ENCODE assay signal across 9 cellular contexts in the genomic region with DNA sequence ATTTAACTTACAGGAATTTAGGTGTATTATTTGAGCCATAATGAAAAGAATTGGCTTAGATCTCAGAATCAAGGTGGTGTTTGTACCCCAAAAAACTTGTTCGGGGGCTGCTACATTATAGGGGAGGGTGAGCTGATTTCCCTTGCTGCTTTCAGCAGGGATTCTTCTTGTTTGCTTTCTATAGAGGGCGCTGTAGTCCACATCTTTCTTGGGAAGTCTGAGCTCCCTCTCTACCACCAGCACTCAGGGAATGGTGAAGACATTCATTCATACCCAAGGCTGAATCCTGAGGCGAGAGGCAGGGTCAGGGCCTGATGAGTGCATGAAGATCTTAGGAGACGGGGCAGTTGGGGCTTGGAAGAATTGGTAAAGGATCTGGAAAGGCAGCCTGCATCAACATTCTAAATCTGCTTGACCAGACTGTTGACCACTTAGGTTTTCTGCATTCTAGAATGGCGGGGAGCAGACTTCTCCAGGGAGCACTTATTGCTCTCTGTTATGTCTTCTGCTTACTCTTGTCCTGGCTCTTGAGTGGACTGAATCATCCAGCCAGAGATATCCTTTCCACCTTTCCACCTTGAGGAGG. TPM values are rescaled to one million over a fixed set of nuclear protein-coding genes. Genes with fewer than 3 reads are reported as not detected.
DNase-seq lines count a peak whose midpoint lies in the region; ATAC-seq, FAIRE-seq and TF ChIP-seq lines count a peak whose summit lies in the region.
"Had no signal": no experiment of that assay in that cellular context is flagged by ENCODE, and none has a peak within 500 bp of the region (broad histone marks: within the 10 kb centered on the region; RNA-seq: fewer than 3 reads in every experiment).

No MANE protein-coding gene starts in this region.

- no peaks in the 10 kb centered on the region for H4K20me1 ChIP-seq in MM.1S (ENCODE audit: insufficient read depth, low read length)
- no peaks in the 10 kb centered on the region for H4K20me1 ChIP-seq in HepG2 (ENCODE audit: insufficient read depth, low read length)

- TF ChIP-seq EP300 in HepG2 (IDR thresholded peaks at IDR 0.05; ENCODE audit: low read depth in 2 of 2, low read length in 2 of 2) (no peak), HepG2 (CRISPR knock-in tag; IDR thresholded peaks at IDR 0.05; ENCODE audit: borderline replicate concordance) (no peak)

- in situ Hi-C loops in HepG2 (cut with HindIII; ENCODE audit: extremely low pct_ligation_motif_present, low pct_unique_long_range_greater_than_20kb): no loop called here

- 68% methylated on average over 4 of the region's 5 CpGs for WGBS in HepG2 (ENCODE audit: low lambda C conversion rate)

- DNase-seq in GM04504 (ENCODE audit: low read depth) (peak; percentile 8), MM.1S (peak; percentile 34), HepG2 (ENCODE audit: low spot score) (peak; percentile 30), substantia nigra (lab: John Stamatoyannopoulos, UW) (no peak), HK-2 (ENCODE audit: unreplicated experiment) (no peak)
- no peak for DNase-seq in activated CD4-positive, alpha-beta T cell treated with anti-CD3 and anti-CD28 coated beads, Interleukin-2, amount 10 ng/mL, durations not matched to agents 7 days and 5 days
- no peak for DNase-seq in activated naive CD4-positive, alpha-beta T cell treated with anti-CD3 and anti-CD28 coated beads, Interleukin-2, amount 50 U/mL, for 72 hours (ENCODE audit: low spot score in 2 of 2)

- no peak for TF ChIP-seq POLR2A in HepG2 (IDR thresholded peaks at IDR 0.05; ENCODE audit: insufficient read depth in 1 of 2, low read depth in 2 of 2, low read length in 2 of 2)

- no peaks in the 10 kb centered on the region for H3K27me3 Mint-ChIP-seq in activated CD4-positive, alpha-beta T cell treated with anti-CD3 and anti-CD28 coated beads, Interleukin-2, amount 10 ng/mL, durations not matched to agents 7 days and 5 days

- H2AFZ ChIP-seq in MM.1S (ENCODE audit: low read length) (no peak overlapping the region), HepG2 (ENCODE audit: low read length) (no peak overlapping the region)

- H3K4me1 ChIP-seq in MM.1S (ENCODE audit: low read length) (peaks cover 22% of the 10 kb centered on the region), HepG2 (ENCODE audit: insufficient read depth, low read length) (no peaks in the 10 kb centered on the region)

- no peak for FAIRE-seq in HepG2 (lab: Jason Lieb, UNC)

- no peaks in the 10 kb centered on the region for H3K4me1 Mint-ChIP-seq in activated CD4-positive, alpha-beta T cell treated with anti-CD3 and anti-CD28 coated beads, Interleukin-2, amount 10 ng/mL, durations not matched to agents 7 days and 5 days

- H3K9me2 ChIP-seq in MM.1S (replicated peaks; ENCODE audit: insufficient read depth, low read length): no peaks in the 10 kb centered on the region

- no peaks in the 10 kb centered on the region for H3K9me3 Mint-ChIP-seq in activated CD4-positive, alpha-beta T cell treated with anti-CD3 and anti-CD28 coated beads, Interleukin-2, amount 10 ng/mL, durations not matched to agents 7 days and 5 days
- no peaks in the 10 kb centered on the region for H3K9me3 Mint-ChIP-seq in activated naive CD4-positive, alpha-beta T cell treated with anti-CD3 and anti-CD28 coated beads, Interleukin-2, amount 50 U/mL, for 72 hours

- H3K4me3 Mint-ChIP-seq in activated CD4-positive, alpha-beta T cell treated with anti-CD3 and anti-CD28 coated beads, Interleukin-2, amount 10 ng/mL, durations not matched to agents 7 days and 5 days: no peak overlapping the region

- POLR2A ChIA-PET in HepG2 (lab: Yijun Ruan, JAX): no interaction called here
- POLR2A ChIA-PET in activated CD4-positive, alpha-beta T cell treated with anti-CD3 and anti-CD28 coated beads, Interleukin-2, amount 10 ng/mL, durations not matched to agents 7 days and 5 days (lab: Charles Lee): no interaction called here

- CTCF ChIA-PET in HepG2 (lab: Yijun Ruan, JAX; ENCODE audit: low intra/inter-chr PET ratio, low total read pairs): interaction anchor here (1.1 to 1.8 kb wide), 2 partner anchors 270 to 302 kb away, joined by 3 to 4 read pairs; no protein-coding TSS in a partner anchor
- CTCF ChIA-PET in activated CD4-positive, alpha-beta T cell treated with anti-CD3 and anti-CD28 coated beads, Interleukin-2, amount 10 ng/mL, durations not matched to agents 7 days and 5 days (lab: Charles Lee): interaction anchor here (1.5 kb wide), 1 partner anchor 9 kb away, joined by 5 read pairs; no protein-coding TSS in a partner anchor

- H3K79me2 ChIP-seq in MM.1S (ENCODE audit: low read length): no peaks in the 10 kb centered on the region
- H3K79me2 ChIP-seq in HepG2 (ENCODE audit: insufficient read depth, low read length): no peaks in the 10 kb centered on the region

- intact Hi-C loops in HepG2 (cut with micrococcal nuclease; ENCODE audit: unreplicated experiment): no loop called here

- no peak for TF ChIP-seq RAD21 in HepG2 (CRISPR knock-in tag; IDR thresholded peaks at IDR 0.05)

- H3K27ac ChIP-seq in MM.1S (ENCODE audit: low read length): no peak overlapping the region
- H3K27ac ChIP-seq in HepG2 (ENCODE audit: extremely low read length, insufficient read depth, low read length): no peak overlapping the region
- no peak overlapping the region for H3K27ac ChIP-seq in substantia nigra (ENCODE audit: low read depth, low read length, poor library complexity, severe bottlenecking)

- H3K27ac Mint-ChIP-seq in activated CD4-positive, alpha-beta T cell treated with anti-CD3 and anti-CD28 coated beads, Interleukin-2, amount 10 ng/mL, durations not matched to agents 7 days and 5 days: no peak overlapping the region
- H3K27ac Mint-ChIP-seq in activated naive CD4-positive, alpha-beta T cell treated with anti-CD3 and anti-CD28 coated beads, Interleukin-2, amount 50 U/mL, for 72 hours: no peak overlapping the region

- H3K4me3 ChIP-seq in MM.1S (ENCODE audit: low read length): no peak overlapping the region
- no peak overlapping the region for H3K4me3 ChIP-seq in WI38 (ENCODE audit: low read depth, low read length)
- no peak overlapping the region for H3K4me3 ChIP-seq in HepG2 (replicated peaks in 1 of 3; ENCODE audit: insufficient read depth in 1 of 3, low read depth in 2 of 3, low read length in 3 of 3)

- no TSS peak for BruUV-seq in HepG2 (replicated peaks; lab: Mats Ljungman, UMichigan)

- no peaks in the 10 kb centered on the region for H3K36me3 Mint-ChIP-seq in activated CD4-positive, alpha-beta T cell treated with anti-CD3 and anti-CD28 coated beads, Interleukin-2, amount 10 ng/mL, durations not matched to agents 7 days and 5 days (ENCODE audit: low read depth)
- no peaks in the 10 kb centered on the region for H3K36me3 Mint-ChIP-seq in activated naive CD4-positive, alpha-beta T cell treated with anti-CD3 and anti-CD28 coated beads, Interleukin-2, amount 50 U/mL, for 72 hours

- H3F3A ChIP-seq in MM.1S (ENCODE audit: insufficient read depth, low read length): no peaks in the 10 kb centered on the region

- H3K9me3 ChIP-seq in MM.1S (replicated peaks; ENCODE audit: insufficient read depth, low read length) (no peaks in the 10 kb centered on the region), HepG2 (ENCODE audit: low read length) (no peaks in the 10 kb centered on the region)

- H3K4me2 ChIP-seq in MM.1S (ENCODE audit: low read depth, low read length) (no peak overlapping the region), HepG2 (ENCODE audit: low read depth, low read length) (no peak overlapping the region)

- ATAC-seq in HepG2: peak; percentile 72
- no peak for ATAC-seq in activated naive CD4-positive, alpha-beta T cell treated with anti-CD3 and anti-CD28 coated beads, Interleukin-2, amount 50 U/mL, for 72 hours

- H3K27me3 ChIP-seq in MM.1S (replicated peaks; ENCODE audit: insufficient read depth, low read length) (no peaks in the 10 kb centered on the region), HepG2 (ENCODE audit: control insufficient read depth in 1 of 2, insufficient read depth in 2 of 2, low read length in 2 of 2) (no peaks in the 10 kb centered on the region)

- H3K9ac ChIP-seq in MM.1S (ENCODE audit: low read length): no peak overlapping the region
- no peak overlapping the region for H3K9ac ChIP-seq in HepG2 (ENCODE audit: insufficient read depth, low read depth, low read length)

- no peaks in the 10 kb centered on the region for H3K36me3 ChIP-seq in MM.1S (replicated peaks; ENCODE audit: insufficient read depth, low read length)
- H3K36me3 ChIP-seq in HepG2 (replicated peaks in 1 of 2; ENCODE audit: control insufficient read depth in 1 of 2, insufficient read depth in 2 of 2, low read length in 2 of 2): peaks cover 22 to 79% of the 10 kb centered on the region in 2 experiments

- TF ChIP-seq CTCF in MM.1S (IDR thresholded peaks at IDR 0.05; ENCODE audit: low read length) (peak; percentile 70), WI38 (IDR thresholded peaks at IDR 0.05; ENCODE audit: low read depth, low read length) (0 out of 2 replicates have a peak, but pooled peaks have one; percentile 33), HepG2 (CRISPR knock-in tag; IDR thresholded peaks at IDR 0.05) (peak; percentile 70)

RNA-seq across cellular contexts. Expression of a gene that starts 18.9 kb away (rescaled TPM):
- total RNA-seq in HepG2 (2016; rRNA removed; fragmentation: Illumina TruSeq; extraction: Trizol): not detected in 2 replicates
- total RNA-seq in HepG2 (2016; cell fraction: cytosol; rRNA removed; fragmentation: Illumina TruSeq; extraction: Trizol; ENCODE audit: low read depth): not detected in 2 replicates
- not detected in 2 replicates for total RNA-seq in HepG2 (2016; cell fraction: insoluble cytoplasmic fraction; rRNA removed; fragmentation: Illumina TruSeq; extraction: Trizol)
- not detected in 2 replicates for total RNA-seq in HepG2 (2016; cell fraction: membrane; rRNA removed; fragmentation: Illumina TruSeq; extraction: Trizol)
- total RNA-seq in HepG2 (2016; cell fraction: nucleus; rRNA removed; fragmentation: Illumina TruSeq; extraction: Trizol): not detected in 2 replicates
- not detected in 2 replicates for polyA plus RNA-seq in HepG2 (2011; rRNA removed)
- not detected in 2 replicates for polyA plus RNA-seq in HepG2 (2011; cell fraction: cytosol; rRNA removed)
- polyA plus RNA-seq in HepG2 (2011; cell fraction: nucleus; rRNA removed): not detected in 2 replicates
- 0.44 and 0.48 TPM in 2 replicates for polyA plus RNA-seq in HepG2 (2012)
- not detected in 2 replicates for polyA plus RNA-seq in HepG2 (2016; cell fraction: cytosol; fragmentation: Illumina TruSeq; extraction: Trizol; ENCODE audit: low read depth)
- polyA plus RNA-seq in HepG2 (2016; cell fraction: insoluble cytoplasmic fraction; fragmentation: Illumina TruSeq; extraction: Trizol; ENCODE audit: low read depth): not detected in 2 replicates
- polyA plus RNA-seq in HepG2 (2016; cell fraction: membrane; fragmentation: Illumina TruSeq; extraction: Trizol; ENCODE audit: low read depth): not detected in 2 replicates
- polyA plus RNA-seq in HepG2 (2016; cell fraction: nucleus; fragmentation: Illumina TruSeq; extraction: Trizol; ENCODE audit: insufficient read depth, low read depth): not detected in 2 replicates
- polyA minus RNA-seq in HepG2 (2011; rRNA and poly(A)+ RNA removed; ENCODE audit: low replicate concordance): not detected in 2 replicates
- not detected in 2 replicates for polyA minus RNA-seq in HepG2 (2011; cell fraction: cytosol; rRNA and poly(A)+ RNA removed)
- polyA minus RNA-seq in HepG2 (2011; cell fraction: nucleus; rRNA and poly(A)+ RNA removed): not detected in 2 replicates
- not detected for total RNA-seq in activated CD4-positive, alpha-beta T cell treated with anti-CD3 and anti-CD28 coated beads, Interleukin-2, amount 10 ng/mL, durations not matched to agents 7 days and 5 days
- total RNA-seq in activated naive CD4-positive, alpha-beta T cell treated with anti-CD3 and anti-CD28 coated beads, Interleukin-2, amount 50 U/mL, for 72 hours: not detected
- total RNA-seq: T-helper 2 cell treated with Interferon-gamma antibody and Interleukin-4, amounts not matched to agents 100 ng/mL and 5 ng/mL, for 36 hours had no signal

RNA-seq across cellular contexts. Expression of a gene that starts 23.8 kb away (rescaled TPM):
- 4.7 and 7.2 TPM in 2 replicates for total RNA-seq in HepG2 (2016; rRNA removed; fragmentation: Illumina TruSeq; extraction: Trizol)
- 1.0 and 1.4 TPM in 2 replicates for total RNA-seq in HepG2 (2016; cell fraction: cytosol; rRNA removed; fragmentation: Illumina TruSeq; extraction: Trizol; ENCODE audit: low read depth)
- total RNA-seq in HepG2 (2016; cell fraction: insoluble cytoplasmic fraction; rRNA removed; fragmentation: Illumina TruSeq; extraction: Trizol): 4.7 and 5.6 TPM in 2 replicates
- total RNA-seq in HepG2 (2016; cell fraction: membrane; rRNA removed; fragmentation: Illumina TruSeq; extraction: Trizol): 3.4 and 3.6 TPM in 2 replicates
- total RNA-seq in HepG2 (2016; cell fraction: nucleus; rRNA removed; fragmentation: Illumina TruSeq; extraction: Trizol): 9.3 and 11.2 TPM in 2 replicates
- polyA plus RNA-seq in HepG2 (2011; rRNA removed): 4.9 and 6.0 TPM in 2 replicates
- polyA plus RNA-seq in HepG2 (2011; cell fraction: cytosol; rRNA removed): 3.2 and 3.4 TPM in 2 replicates
- polyA plus RNA-seq in HepG2 (2011; cell fraction: nucleus; rRNA removed): 15.8 and 17.7 TPM in 2 replicates
- polyA plus RNA-seq in HepG2 (2012): 5.2 and 7.5 TPM in 2 replicates
- 0.59 and 0.76 TPM in 2 replicates for polyA plus RNA-seq in HepG2 (2016; cell fraction: cytosol; fragmentation: Illumina TruSeq; extraction: Trizol; ENCODE audit: low read depth)
- polyA plus RNA-seq in HepG2 (2016; cell fraction: insoluble cytoplasmic fraction; fragmentation: Illumina TruSeq; extraction: Trizol; ENCODE audit: low read depth): 5.7 and 7.7 TPM in 2 replicates
- polyA plus RNA-seq in HepG2 (2016; cell fraction: membrane; fragmentation: Illumina TruSeq; extraction: Trizol; ENCODE audit: low read depth): 1.3 and 1.9 TPM in 2 replicates
- polyA plus RNA-seq in HepG2 (2016; cell fraction: nucleus; fragmentation: Illumina TruSeq; extraction: Trizol; ENCODE audit: insufficient read depth, low read depth): 20.2 and 21.5 TPM in 2 replicates
- 12.6 and 14.6 TPM in 2 replicates for polyA minus RNA-seq in HepG2 (2011; rRNA and poly(A)+ RNA removed; ENCODE audit: low replicate concordance)
- 5.2 and 6.1 TPM in 2 replicates for polyA minus RNA-seq in HepG2 (2011; cell fraction: cytosol; rRNA and poly(A)+ RNA removed)
- 10.2 and 14.7 TPM in 2 replicates for polyA minus RNA-seq in HepG2 (2011; cell fraction: nucleus; rRNA and poly(A)+ RNA removed)
- not detected for total RNA-seq in activated CD4-positive, alpha-beta T cell treated with anti-CD3 and anti-CD28 coated beads, Interleukin-2, amount 10 ng/mL, durations not matched to agents 7 days and 5 days
- total RNA-seq in activated naive CD4-positive, alpha-beta T cell treated with anti-CD3 and anti-CD28 coated beads, Interleukin-2, amount 50 U/mL, for 72 hours: under 1 TPM; 0.14 TPM
- total RNA-seq: T-helper 2 cell treated with Interferon-gamma antibody and Interleukin-4, amounts not matched to agents 100 ng/mL and 5 ng/mL, for 36 hours had no signal

RNA-seq across cellular contexts. Expression of a gene that starts 54.2 kb away (rescaled TPM):
- total RNA-seq in HepG2 (2016; rRNA removed; fragmentation: Illumina TruSeq; extraction: Trizol): not detected in 2 replicates
- not detected in 2 replicates for total RNA-seq in HepG2 (2016; cell fraction: cytosol; rRNA removed; fragmentation: Illumina TruSeq; extraction: Trizol; ENCODE audit: low read depth)
- not detected in 2 replicates for total RNA-seq in HepG2 (2016; cell fraction: insoluble cytoplasmic fraction; rRNA removed; fragmentation: Illumina TruSeq; extraction: Trizol)
- not detected in 2 replicates for total RNA-seq in HepG2 (2016; cell fraction: membrane; rRNA removed; fragmentation: Illumina TruSeq; extraction: Trizol)
- not detected in 2 replicates for total RNA-seq in HepG2 (2016; cell fraction: nucleus; rRNA removed; fragmentation: Illumina TruSeq; extraction: Trizol)
- not detected in 2 replicates for polyA plus RNA-seq in HepG2 (2011; rRNA removed)
- polyA plus RNA-seq in HepG2 (2011; cell fraction: cytosol; rRNA removed): not detected in 2 replicates
- not detected in 2 replicates for polyA plus RNA-seq in HepG2 (2011; cell fraction: nucleus; rRNA removed)
- not detected in 2 replicates for polyA plus RNA-seq in HepG2 (2012)
- not detected in 2 replicates for polyA plus RNA-seq in HepG2 (2016; cell fraction: cytosol; fragmentation: Illumina TruSeq; extraction: Trizol; ENCODE audit: low read depth)
- not detected in 2 replicates for polyA plus RNA-seq in HepG2 (2016; cell fraction: insoluble cytoplasmic fraction; fragmentation: Illumina TruSeq; extraction: Trizol; ENCODE audit: low read depth)
- polyA plus RNA-seq in HepG2 (2016; cell fraction: membrane; fragmentation: Illumina TruSeq; extraction: Trizol; ENCODE audit: low read depth): not detected in 2 replicates
- polyA plus RNA-seq in HepG2 (2016; cell fraction: nucleus; fragmentation: Illumina TruSeq; extraction: Trizol; ENCODE audit: insufficient read depth, low read depth): not detected in 2 replicates
- 0.80 TPM in 1 of 2 replicates, not detected in the other for polyA minus RNA-seq in HepG2 (2011; rRNA and poly(A)+ RNA removed; ENCODE audit: low replicate concordance)
- not detected in 2 replicates for polyA minus RNA-seq in HepG2 (2011; cell fraction: cytosol; rRNA and poly(A)+ RNA removed)
- polyA minus RNA-seq in HepG2 (2011; cell fraction: nucleus; rRNA and poly(A)+ RNA removed): not detected in 2 replicates
- total RNA-seq in activated CD4-positive, alpha-beta T cell treated with anti-CD3 and anti-CD28 coated beads, Interleukin-2, amount 10 ng/mL, durations not matched to agents 7 days and 5 days: not detected
- total RNA-seq in activated naive CD4-positive, alpha-beta T cell treated with anti-CD3 and anti-CD28 coated beads, Interleukin-2, amount 50 U/mL, for 72 hours: under 1 TPM in 1 of 2 donors, not detected in 1; 0.18 TPM
- total RNA-seq: T-helper 2 cell treated with Interferon-gamma antibody and Interleukin-4, amounts not matched to agents 100 ng/mL and 5 ng/mL, for 36 hours had no signal

Comparison
In these comparisons a context has a peak if more than half of its experiments do, and no peak if none do; other contexts are left out.
1. DNase-seq: peak in GM04504 (single experiment), MM.1S (single experiment) and HepG2 (single experiment); none in activated CD4-positive, alpha-beta T cell treated with anti-CD3 and anti-CD28 coated beads, Interleukin-2, amount 10 ng/mL, durations not matched to agents 7 days and 5 days (single experiment), substantia nigra (0 of 49), HK-2 (single experiment) and activated naive CD4-positive, alpha-beta T cell treated with anti-CD3 and anti-CD28 coated beads, Interleukin-2, amount 50 U/mL, for 72 hours (0 of 2).
2. Peak in every context shown above with its lines, with median percentiles within 50 percentile points of each other: CTCF ChIP-seq.